In the genomic region with DNA sequence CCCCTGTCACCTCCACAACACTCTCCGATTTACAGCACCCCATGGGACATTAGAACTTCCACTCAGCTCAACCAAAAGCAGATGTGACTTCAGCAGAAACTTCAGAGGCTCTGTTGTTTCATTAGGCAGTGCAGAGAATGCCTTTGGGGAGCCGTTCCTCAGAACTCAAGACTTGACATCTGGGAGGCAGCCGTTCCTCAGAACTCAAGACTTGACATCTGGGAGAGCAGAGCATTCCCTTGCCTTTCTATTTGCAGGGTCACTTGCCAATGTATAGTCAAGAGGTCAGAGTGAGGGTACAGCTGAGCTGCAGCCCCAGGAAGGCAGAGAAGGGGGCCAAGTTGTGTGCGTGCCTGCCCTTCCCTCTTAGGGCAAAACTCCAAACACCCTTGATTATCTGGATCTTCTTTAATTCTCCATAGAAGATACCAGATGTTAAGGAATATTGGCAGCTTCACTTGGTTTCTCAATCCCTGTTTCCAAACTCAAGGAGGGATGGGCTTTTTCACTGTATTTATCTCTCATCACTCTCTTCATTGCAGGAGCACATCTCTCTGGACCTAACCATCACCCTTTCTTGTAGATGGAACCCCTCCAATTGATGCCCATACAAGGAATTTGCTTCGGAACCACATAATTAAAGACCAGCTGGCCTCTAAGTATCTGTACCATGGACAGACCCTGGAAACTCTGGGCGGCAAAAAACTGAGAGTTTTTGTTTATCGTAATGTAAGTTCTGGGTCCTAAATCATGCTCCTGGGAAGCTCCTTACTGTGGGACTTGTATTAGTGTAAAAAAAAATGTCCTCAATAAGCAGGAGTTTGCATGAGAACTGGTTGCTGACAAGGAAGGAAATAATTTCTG, we compare ENCODE assay signal across 14 cellular contexts. TPM values are rescaled to one million over a fixed set of nuclear protein-coding genes. Genes with fewer than 3 reads are reported as not detected.
DNase-seq lines count a peak whose midpoint lies in the region; ATAC-seq, FAIRE-seq and TF ChIP-seq lines count a peak whose summit lies in the region.
"Had no signal": no experiment of that assay in that cellular context is flagged by ENCODE, and none has a peak within 500 bp of the region (broad histone marks: within the 10 kb centered on the region; RNA-seq: fewer than 3 reads in every experiment).

No MANE protein-coding gene starts in this region.

- H3K4me3 Mint-ChIP-seq in stimulated activated effector memory CD8-positive, alpha-beta T cell treated with anti-CD3 and anti-CD28 coated beads, Interleukin-12 subunit alpha, Interleukin-12 subunit beta, amount 100 ng/mL, for 72 hours, result no peak overlapping the region
- H3K4me3 Mint-ChIP-seq: activated CD4-positive, alpha-beta T cell treated with anti-CD3 and anti-CD28 coated beads, Interleukin-2, amount 10 ng/mL, durations not matched to agents 24 days and 14 days; stimulated activated naive CD8-positive, alpha-beta T cell treated with anti-CD3 and anti-CD28 coated beads, Interleukin-15, amount 100 ng/mL, for 72 hours had no signal

- H3K9me3 ChIP-seq in HUES48 (ENCODE audit: control insufficient read depth, insufficient read depth, low read length) (no peaks in the 10 kb centered on the region), mesodermal cell (ENCODE audit: control insufficient read depth, low read length) (no peaks in the 10 kb centered on the region), tibial nerve (no peaks in the 10 kb centered on the region), colonic mucosa (no peaks in the 10 kb centered on the region)

- H3K9ac ChIP-seq in HUES48 (ENCODE audit: low read depth, low read length) (no peak overlapping the region), colonic mucosa (ENCODE audit: low read depth in 2 of 2, low read length in 2 of 2) (no peak overlapping the region)

- TF ChIP-seq CTCF in tibial nerve (IDR thresholded peaks at IDR 0.05), result no peak
- TF ChIP-seq CTCF in colonic mucosa (IDR thresholded peaks at IDR 0.05), result no peak

- peak; percentile 35 for FAIRE-seq in endometrium (lab: Jason Lieb, UNC)

- no peak for ATAC-seq in stimulated activated effector memory CD8-positive, alpha-beta T cell treated with anti-CD3 and anti-CD28 coated beads, Interleukin-12 subunit alpha, Interleukin-12 subunit beta, amount 100 ng/mL, for 72 hours
- ATAC-seq: stimulated activated naive CD8-positive, alpha-beta T cell treated with anti-CD3 and anti-CD28 coated beads, Interleukin-15, amount 100 ng/mL, for 72 hours had no signal

- H3K27ac ChIP-seq in HUES48 (ENCODE audit: low read depth, low read length) (peak overlapping the region; percentile 7), mesodermal cell (ENCODE audit: low read depth, low read length, severe bottlenecking) (peak overlapping the region; percentile 86), tibial nerve (peak overlapping the region in 3 of 4 donors; percentile 2 to 74 (median 68)), colonic mucosa (no peak overlapping the region)

- H3K36me3 ChIP-seq in HUES48 (ENCODE audit: control insufficient read depth, insufficient read depth, low read length) (no peaks in the 10 kb centered on the region), mesodermal cell (ENCODE audit: control insufficient read depth, insufficient read depth, low read length) (peaks cover 73% of the 10 kb centered on the region), tibial nerve (peaks cover 0 to 23% (median 0%) of the 10 kb centered on the region in 3 donors), colonic mucosa (no peaks in the 10 kb centered on the region)

- WGBS in mesodermal cell (ENCODE audit: insufficient coverage in 2 of 2), 2 experiments, result 93 to 95% methylated on average over 6 of the region's 7 CpGs
- WGBS in tibial nerve, 2 donors, result 42 to 46% methylated on average over 7 of the region's 7 CpGs

- DNase-seq in tibial nerve (ENCODE audit: low spot score in 2 of 2), result peak in 1 of 2 donors; percentile 41
- DNase-seq in stimulated activated effector memory CD8-positive, alpha-beta T cell treated with anti-CD3 and anti-CD28 coated beads, Interleukin-12 subunit alpha, Interleukin-12 subunit beta, amount 100 ng/mL, for 72 hours (ENCODE audit: low spot score in 2 of 2), result no peak
- no peak for DNase-seq in colonic mucosa
- DNase-seq in T-helper 2 cell, result no peak
- DNase-seq: activated CD4-positive, alpha-beta T cell treated with anti-CD3 and anti-CD28 coated beads, Interleukin-2, amount 10 ng/mL, durations not matched to agents 24 days and 14 days; NCI-H2029; occipital lobe; stimulated activated CD4-positive, alpha-beta T cell treated with anti-CD3 and anti-CD28 coated beads, Interleukin-2, amount 100 ng/mL, for 48 hours; stimulated activated naive CD8-positive, alpha-beta T cell treated with anti-CD3 and anti-CD28 coated beads, Interleukin-15, amount 100 ng/mL, for 72 hours; T-helper 1 cell had no signal

- H3K36me3 Mint-ChIP-seq in stimulated activated effector memory CD8-positive, alpha-beta T cell treated with anti-CD3 and anti-CD28 coated beads, Interleukin-12 subunit alpha, Interleukin-12 subunit beta, amount 100 ng/mL, for 72 hours, result no peaks in the 10 kb centered on the region

- H3K9me3 Mint-ChIP-seq in stimulated activated effector memory CD8-positive, alpha-beta T cell treated with anti-CD3 and anti-CD28 coated beads, Interleukin-12 subunit alpha, Interleukin-12 subunit beta, amount 100 ng/mL, for 72 hours, result no peaks in the 10 kb centered on the region
- H3K9me3 Mint-ChIP-seq: activated CD4-positive, alpha-beta T cell treated with anti-CD3 and anti-CD28 coated beads, Interleukin-2, amount 10 ng/mL, durations not matched to agents 24 days and 14 days; activated T-helper 2 cell treated with anti-CD3 and anti-CD28 coated beads, Interferon-gamma antibody, Interleukin-2, Interleukin-4, amounts not matched to agents 10 μg/mL and 5 μg/mL and 100 μg/mL, durations not matched to agents 14 hours and 24 hours and 36 hours; stimulated activated naive CD8-positive, alpha-beta T cell treated with anti-CD3 and anti-CD28 coated beads, Interleukin-15, amount 100 ng/mL, for 72 hours had no signal

- intact Hi-C loops in colonic mucosa (cut with DNase I), result no loop called here

- peak in 1 of 2 donors; percentile 41 for TF ChIP-seq EP300 in tibial nerve (IDR thresholded peaks at IDR 0.05)

- H3K4me1 Mint-ChIP-seq in stimulated activated effector memory CD8-positive, alpha-beta T cell treated with anti-CD3 and anti-CD28 coated beads, Interleukin-12 subunit alpha, Interleukin-12 subunit beta, amount 100 ng/mL, for 72 hours, result peaks cover 4% of the 10 kb centered on the region
- H3K4me1 Mint-ChIP-seq: activated CD4-positive, alpha-beta T cell treated with anti-CD3 and anti-CD28 coated beads, Interleukin-2, amount 10 ng/mL, durations not matched to agents 24 days and 14 days; stimulated activated naive CD8-positive, alpha-beta T cell treated with anti-CD3 and anti-CD28 coated beads, Interleukin-15, amount 100 ng/mL, for 72 hours had no signal

- H3K4me1 ChIP-seq in HUES48 (ENCODE audit: control insufficient read depth, insufficient read depth, low read length), result peaks cover 11% of the 10 kb centered on the region
- H3K4me1 ChIP-seq in mesodermal cell (ENCODE audit: control insufficient read depth, insufficient read depth, low read length, poor library complexity, severe bottlenecking), result peaks cover 70% of the 10 kb centered on the region
- H3K4me1 ChIP-seq in tibial nerve, result peaks cover 0 to 55% (median 18%) of the 10 kb centered on the region in 4 donors
- no peaks in the 10 kb centered on the region for H3K4me1 ChIP-seq in colonic mucosa

- H3K4me3 ChIP-seq in HUES48 (ENCODE audit: low read depth, low read length) (no peak overlapping the region), mesodermal cell (ENCODE audit: extremely low read depth, insufficient read depth, low read length, poor library complexity, severe bottlenecking) (no peak overlapping the region), tibial nerve (no peak overlapping the region), colonic mucosa (no peak overlapping the region)

- H3K27ac Mint-ChIP-seq in stimulated activated effector memory CD8-positive, alpha-beta T cell treated with anti-CD3 and anti-CD28 coated beads, Interleukin-12 subunit alpha, Interleukin-12 subunit beta, amount 100 ng/mL, for 72 hours, result no peak overlapping the region
- H3K27ac Mint-ChIP-seq: activated CD4-positive, alpha-beta T cell treated with anti-CD3 and anti-CD28 coated beads, Interleukin-2, amount 10 ng/mL, durations not matched to agents 24 days and 14 days; activated T-helper 2 cell treated with anti-CD3 and anti-CD28 coated beads, Interferon-gamma antibody, Interleukin-2, Interleukin-4, amounts not matched to agents 10 μg/mL and 5 μg/mL and 100 μg/mL, durations not matched to agents 14 hours and 24 hours and 36 hours had no signal

- TF ChIP-seq POLR2A in tibial nerve (IDR thresholded peaks at IDR 0.05), result no peak

- H3K27me3 ChIP-seq in HUES48 (ENCODE audit: control insufficient read depth, insufficient read depth, low read length) (no peaks in the 10 kb centered on the region), tibial nerve (no peaks in the 10 kb centered on the region), colonic mucosa (no peaks in the 10 kb centered on the region)

RNA-seq across cellular contexts. Expression of a gene that starts 25.6 kb away (rescaled TPM):
- 718 TPM for polyA plus RNA-seq in mesodermal cell (2013, experiment 1 of 2)
- polyA plus RNA-seq in mesodermal cell (2013, experiment 2 of 2), result 804 TPM
- total RNA-seq in tibial nerve (100 to 1,000 TPM; 158 to 291 (median 212) TPM), colonic mucosa (10 to 100 TPM; 47.5 to 63.3 TPM)
- total RNA-seq: activated CD4-positive, alpha-beta T cell treated with anti-CD3 and anti-CD28 coated beads, Interleukin-2, amount 10 ng/mL, durations not matched to agents 24 days and 14 days; activated T-helper 2 cell treated with anti-CD3 and anti-CD28 coated beads, Interferon-gamma antibody, Interleukin-2, Interleukin-4, amounts not matched to agents 10 μg/mL and 5 μg/mL and 100 μg/mL, durations not matched to agents 14 hours and 24 hours and 36 hours had no signal
